Comparison of ENCODE assay signal across 1 cellular context in the genomic region with DNA sequence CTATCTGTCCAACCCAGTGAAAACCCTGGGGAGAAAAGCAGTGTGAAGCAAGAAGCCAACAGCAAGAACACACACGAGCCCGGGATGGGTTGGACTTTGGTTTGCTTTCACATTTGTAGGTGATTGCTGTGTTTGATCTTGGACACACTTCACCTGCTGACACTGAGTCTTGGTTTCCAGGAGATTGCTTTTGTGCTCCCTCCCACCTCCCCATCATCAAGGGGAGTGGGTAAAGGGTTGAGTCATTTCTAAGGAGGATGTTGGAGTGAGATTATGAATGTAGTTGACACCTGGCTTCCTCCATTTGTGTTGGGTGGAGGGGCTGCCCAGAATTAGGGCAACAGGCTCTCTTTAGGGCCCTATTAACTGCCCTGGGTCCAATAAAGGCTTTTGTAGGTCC.
TF ChIP-seq lines count a peak whose summit lies in the region.

No MANE protein-coding gene starts in this region.

TF ChIP-seq in K562, 482 proteins besides CTCF, POLR2A, EP300 and RAD21:
- peak; percentile 30 for TF ChIP-seq CBFA2T2 (conservative IDR thresholded peaks at IDR 0.05)
- TF ChIP-seq, protein P1, sequence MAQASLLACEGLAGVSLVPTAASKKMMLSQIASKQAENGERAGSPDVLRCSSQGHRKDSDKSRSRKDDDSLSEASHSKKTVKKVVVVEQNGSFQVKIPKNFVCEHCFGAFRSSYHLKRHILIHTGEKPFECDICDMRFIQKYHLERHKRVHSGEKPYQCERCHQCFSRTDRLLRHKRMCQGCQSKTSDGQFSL (CRISPR knock-in tag; IDR thresholded peaks at IDR 0.05), result no peak
- TF ChIP-seq, protein P1 (tag; IDR thresholded peaks at IDR 0.05), result no peak
- no peak for TF ChIP-seq ARID3A (IDR thresholded peaks at IDR 0.05; ENCODE audit: borderline replicate concordance, low read depth, low read length)
- peak; percentile 57 for TF ChIP-seq CBFA2T3 (IDR thresholded peaks at IDR 0.05)
- 0 out of 2 replicates have a peak, but pooled peaks have one; percentile 19 for TF ChIP-seq DPF2 (IDR thresholded peaks at IDR 0.05)
- TF ChIP-seq JUNB (CRISPR knock-in tag; conservative IDR thresholded peaks at IDR 0.05), result no peak
- TF ChIP-seq NFXL1 (CRISPR knock-in tag; IDR thresholded peaks at IDR 0.05), result no peak
